In genomic region chr16:53775821-53776431, GRCh38 we compare ENCODE assay signal across 9 cellular contexts.
DNase-seq lines count a peak whose midpoint lies in the region; ATAC-seq and TF ChIP-seq lines count a peak whose summit lies in the region.
"Had no signal": no experiment of that assay in that cellular context is flagged by ENCODE, and none has a peak within 500 bp of the region (broad histone marks: within the 10 kb centered on the region; RNA-seq: fewer than 3 reads in every experiment).

No MANE protein-coding gene starts in this region.

- no peaks in the 10 kb centered on the region for H3K36me3 Mint-ChIP-seq in activated CD8-positive, alpha-beta memory T cell treated with anti-CD3 and anti-CD28 coated beads, Interleukin-2, amount 10 ng/mL, durations not matched to agents 7 days and 5 days
- no peaks in the 10 kb centered on the region for H3K36me3 Mint-ChIP-seq in activated naive CD8-positive, alpha-beta T cell treated with anti-CD3 and anti-CD28 coated beads, Interleukin-2, amount 50 U/mL, for 24 hours (ENCODE audit: low read depth)

- H2AFZ ChIP-seq in DND-41 (ENCODE audit: low read depth, low read length) (no peak overlapping the region), trophoblast cell (ENCODE audit: insufficient read depth, low read length, poor library complexity) (no peak overlapping the region)

- H2AK5ac ChIP-seq in trophoblast cell (ENCODE audit: low read length) = no peak overlapping the region

- H3K27ac ChIP-seq in DND-41 (ENCODE audit: low read length) (peak overlapping the region; percentile 33), epithelial cell of prostate (peak overlapping the region; percentile 68), trophoblast cell (ENCODE audit: low read depth, low read length) (peak overlapping the region; percentile 93)

- H3K4me3 ChIP-seq in DND-41 (ENCODE audit: low read depth in 1 of 2, low read length in 2 of 2) = no peak overlapping the region
- no peak overlapping the region for H3K4me3 ChIP-seq in trophoblast cell (ENCODE audit: low read depth, low read length)

- no peak overlapping the region for H3K23ac ChIP-seq in trophoblast cell (ENCODE audit: low read length)

- peak overlapping the region; percentile 88 for H2BK120ac ChIP-seq in trophoblast cell (ENCODE audit: insufficient read depth, low read length, poor library complexity)

- no peak overlapping the region for H4K91ac ChIP-seq in trophoblast cell (ENCODE audit: low read depth, low read length)

- H3K27ac Mint-ChIP-seq in activated CD8-positive, alpha-beta memory T cell treated with anti-CD3 and anti-CD28 coated beads, Interleukin-2, amount 10 ng/mL, durations not matched to agents 7 days and 5 days = no peak overlapping the region
- H3K27ac Mint-ChIP-seq in activated naive CD8-positive, alpha-beta T cell treated with anti-CD3 and anti-CD28 coated beads, Interleukin-2, amount 50 U/mL, for 24 hours = no peak overlapping the region

- no peak overlapping the region for H3K4me2 ChIP-seq in DND-41 (ENCODE audit: insufficient read depth, low read length)
- peak overlapping the region; percentile 3 for H3K4me2 ChIP-seq in trophoblast cell (ENCODE audit: low read length)

- peak overlapping the region; percentile 69 for H2BK5ac ChIP-seq in trophoblast cell (ENCODE audit: low read depth, low read length, poor library complexity)

- TF ChIP-seq CTCF in DND-41 (IDR thresholded peaks at IDR 0.05; ENCODE audit: borderline replicate concordance, extremely low read depth, low read length, poor library complexity, severe bottlenecking) = no peak

- no peaks in the 10 kb centered on the region for H3K9me3 Mint-ChIP-seq in activated CD8-positive, alpha-beta memory T cell treated with anti-CD3 and anti-CD28 coated beads, Interleukin-2, amount 10 ng/mL, durations not matched to agents 7 days and 5 days (ENCODE audit: low read depth)
- H3K9me3 Mint-ChIP-seq in activated naive CD8-positive, alpha-beta T cell treated with anti-CD3 and anti-CD28 coated beads, Interleukin-2, amount 50 U/mL, for 24 hours = no peaks in the 10 kb centered on the region

- no peak overlapping the region for H3K14ac ChIP-seq in trophoblast cell (ENCODE audit: low read length)

- H4K20me1 ChIP-seq in DND-41 (ENCODE audit: insufficient read depth, low read length) = no peaks in the 10 kb centered on the region

- no peaks in the 10 kb centered on the region for H3K27me3 Mint-ChIP-seq in activated CD8-positive, alpha-beta memory T cell treated with anti-CD3 and anti-CD28 coated beads, Interleukin-2, amount 10 ng/mL, durations not matched to agents 7 days and 5 days
- no peaks in the 10 kb centered on the region for H3K27me3 Mint-ChIP-seq in activated naive CD8-positive, alpha-beta T cell treated with anti-CD3 and anti-CD28 coated beads, Interleukin-2, amount 50 U/mL, for 24 hours

- peak overlapping the region; percentile 35 for H2BK12ac ChIP-seq in trophoblast cell (ENCODE audit: low read length)

- peaks cover 9% of the 10 kb centered on the region for H3K4me1 Mint-ChIP-seq in activated CD8-positive, alpha-beta memory T cell treated with anti-CD3 and anti-CD28 coated beads, Interleukin-2, amount 10 ng/mL, durations not matched to agents 7 days and 5 days
- peaks cover 35% of the 10 kb centered on the region for H3K4me1 Mint-ChIP-seq in activated naive CD8-positive, alpha-beta T cell treated with anti-CD3 and anti-CD28 coated beads, Interleukin-2, amount 50 U/mL, for 24 hours

- ATAC-seq in DND-41 (ENCODE audit: insufficient read depth, low read depth) (no peak), HG03521 (IDR thresholded peaks at IDR 0.05; ENCODE audit: unreplicated experiment) (no peak), GM21717 (IDR thresholded peaks at IDR 0.05; ENCODE audit: unreplicated experiment) (no peak)
- ATAC-seq in activated CD8-positive, alpha-beta memory T cell treated with anti-CD3 and anti-CD28 coated beads, Interleukin-2, amount 10 ng/mL, durations not matched to agents 7 days and 5 days = no peak
- no peak for ATAC-seq in activated naive CD8-positive, alpha-beta T cell treated with anti-CD3 and anti-CD28 coated beads, Interleukin-2, amount 50 U/mL, for 24 hours

- DNase-seq in DND-41 (no peak), NOMO-1 treated with DMSO at 0.1 percent for 48 hours (lab: John Stamatoyannopoulos, UW; ENCODE audit: unreplicated experiment) (peak; percentile 86), epithelial cell of prostate (ENCODE audit: low read depth, low spot score) (peak; percentile 50), trophoblast cell (peak; percentile 37 to 77)
- DNase-seq in activated CD8-positive, alpha-beta memory T cell treated with anti-CD3 and anti-CD28 coated beads, Interleukin-2, amount 10 ng/mL, durations not matched to agents 7 days and 5 days = no peak
- no peak for DNase-seq in activated naive CD8-positive, alpha-beta T cell treated with anti-CD3 and anti-CD28 coated beads, Interleukin-2, amount 50 U/mL, for 24 hours
- DNase-seq: activated CD4-positive, alpha-beta T cell treated with anti-CD3 and anti-CD28 coated beads, Interleukin-2, amount 50 U/mL, for 4 hours had no signal

- H3K36me3 ChIP-seq in DND-41 (ENCODE audit: insufficient read depth, low read length) = no peaks in the 10 kb centered on the region
- H3K36me3 ChIP-seq in trophoblast cell (ENCODE audit: control insufficient read depth in 1 of 2, insufficient read depth in 2 of 2, low read length in 2 of 2) = no peaks in the 10 kb centered on the region

- no CpG with 5 or more reads among the region's 7 CpGs for WGBS in trophoblast cell (ENCODE audit: extremely low coverage, insufficient coverage, insufficient read length)

- no peak overlapping the region for H3K4ac ChIP-seq in trophoblast cell (ENCODE audit: low read depth, low read length)

- H3K18ac ChIP-seq in trophoblast cell (ENCODE audit: low read length) = no peak overlapping the region

- no peak overlapping the region for H4K8ac ChIP-seq in trophoblast cell (ENCODE audit: low read depth, low read length)

- no peaks in the 10 kb centered on the region for H3K9me3 ChIP-seq in DND-41 (ENCODE audit: insufficient read depth, low read length, severe bottlenecking)
- no peaks in the 10 kb centered on the region for H3K9me3 ChIP-seq in trophoblast cell (ENCODE audit: insufficient read depth, low read depth, low read length)

- H3K9ac ChIP-seq in DND-41 (ENCODE audit: low read depth, low read length) (0 out of 2 replicates have a peak overlapping the region, but pooled peaks have one; percentile 6), trophoblast cell (ENCODE audit: low read length) (no peak overlapping the region)

- H3K4me3 Mint-ChIP-seq in activated CD8-positive, alpha-beta memory T cell treated with anti-CD3 and anti-CD28 coated beads, Interleukin-2, amount 10 ng/mL, durations not matched to agents 7 days and 5 days = no peak overlapping the region
- no peak overlapping the region for H3K4me3 Mint-ChIP-seq in activated naive CD8-positive, alpha-beta T cell treated with anti-CD3 and anti-CD28 coated beads, Interleukin-2, amount 50 U/mL, for 24 hours

- peaks cover 92% of the 10 kb centered on the region for H3K79me2 ChIP-seq in DND-41 (ENCODE audit: insufficient read depth, low read length)
- H3K79me2 ChIP-seq in trophoblast cell (ENCODE audit: control insufficient read depth, insufficient read depth, low read length, poor library complexity) = no peaks in the 10 kb centered on the region

- no peaks in the 10 kb centered on the region for H3K27me3 ChIP-seq in DND-41 (ENCODE audit: insufficient read depth, low read length, poor library complexity)
- H3K27me3 ChIP-seq in trophoblast cell (ENCODE audit: insufficient read depth, low read length) = no peaks in the 10 kb centered on the region

- H3K4me1 ChIP-seq in DND-41 (ENCODE audit: insufficient read depth, low read length) (peaks cover 65% of the 10 kb centered on the region), trophoblast cell (ENCODE audit: control insufficient read depth in 1 of 2, insufficient read depth in 2 of 2, low read length in 2 of 2) (peaks cover 9 to 15% of the 10 kb centered on the region in 2 experiments)

- peaks cover 12% of the 10 kb centered on the region for H3K79me1 ChIP-seq in trophoblast cell (ENCODE audit: low read length)

- no peak overlapping the region for H4K12ac ChIP-seq in trophoblast cell (ENCODE audit: low read depth, low read length)

- CTCF ChIA-PET in activated CD8-positive, alpha-beta memory T cell treated with anti-CD3 and anti-CD28 coated beads, Interleukin-2, amount 10 ng/mL, durations not matched to agents 7 days and 5 days (lab: Charles Lee) = interaction anchor here (1.1 kb wide), 1 partner anchor 123 kb away, joined by 3 read pairs; no protein-coding TSS in a partner anchor

Comparison
In these comparisons a context has a peak if more than half of its experiments do, and no peak if none do; other contexts are left out.
1. DNase-seq: peak in NOMO-1 treated with DMSO at 0.1 percent for 48 hours (single experiment), epithelial cell of prostate (single experiment) and trophoblast cell (2 of 2); none in DND-41 (single experiment), activated CD8-positive, alpha-beta memory T cell treated with anti-CD3 and anti-CD28 coated beads, Interleukin-2, amount 10 ng/mL, durations not matched to agents 7 days and 5 days (single experiment) and activated naive CD8-positive, alpha-beta T cell treated with anti-CD3 and anti-CD28 coated beads, Interleukin-2, amount 50 U/mL, for 24 hours (single experiment).
2. H3K27ac ChIP-seq: peak in every context shown above with its lines; median percentile 93 in trophoblast cell; 68 in epithelial cell of prostate; 33 in DND-41.